In genomic region chr7:2843191-2843685, GRCh38 we compare ENCODE assay signal across 8 cellular contexts. TPM values are rescaled to one million over a fixed set of nuclear protein-coding genes. Genes with fewer than 3 reads are reported as not detected.
A peak's percentile ranks its signal among the peaks of the same experiment; 100 is the strongest.
DNase-seq lines count a peak whose midpoint lies in the region; ATAC-seq and TF ChIP-seq lines count a peak whose summit lies in the region.

No MANE protein-coding gene starts in this region.

- intact Hi-C loops in A673 (cut with micrococcal nuclease; ENCODE audit: unreplicated experiment), result no loop called here

- H3K36me3 ChIP-seq in A673 (ENCODE audit: insufficient read depth, low read length, poor library complexity, severe bottlenecking), result no peaks in the 10 kb centered on the region
- H3K36me3 ChIP-seq in HUES64 (ENCODE audit: insufficient read depth, low read length), result peaks cover 31% of the 10 kb centered on the region
- peaks cover 5% of the 10 kb centered on the region for H3K36me3 ChIP-seq in muscle layer of colon (ENCODE audit: insufficient read depth, low read length)

- H3K4me3 ChIP-seq in A673 (ENCODE audit: low read depth, low read length, poor library complexity, severe bottlenecking) (peak overlapping the region; percentile 56), HUES64 (ENCODE audit: low read length) (peak overlapping the region; percentile 88), choroid plexus epithelial cell (ENCODE audit: low read depth, low read length) (peak overlapping the region; percentile 77), muscle layer of colon (ENCODE audit: low read depth in 1 of 2, low read length in 2 of 2) (peak overlapping the region; percentile 51 to 68)

- WGBS in HUES64, result 50% methylated on average over 15 of the region's 15 CpGs

- POLR2A ChIA-PET in A673 (lab: Charles Lee; ENCODE audit: low non-redundant PET), result no interaction called here

- TF ChIP-seq CTCF in A673 (conservative IDR thresholded peaks at IDR 0.05; ENCODE audit: low read depth, low read length), result no peak
- TF ChIP-seq CTCF in choroid plexus epithelial cell (conservative IDR thresholded peaks at IDR 0.05; ENCODE audit: low read depth, low read length), result no peak

- no peak for ATAC-seq in GM18861 (IDR thresholded peaks at IDR 0.05; ENCODE audit: unreplicated experiment)

- peak overlapping the region; percentile 14 for H3K27ac ChIP-seq in A673 (ENCODE audit: low read depth, low read length, poor library complexity, severe bottlenecking)
- H3K27ac ChIP-seq in HUES64 (ENCODE audit: low read depth, low read length), result no peak overlapping the region
- H3K27ac ChIP-seq in muscle layer of colon (ENCODE audit: low read depth, low read length), result peak overlapping the region; percentile 44

- DNase-seq in A673 (ENCODE audit: low spot score) (no peak), choroid plexus epithelial cell (ENCODE audit: low read depth) (no peak), Kasumi-1 (lab: John Stamatoyannopoulos, UW) (no peak), NCI-H1092 (lab: John Stamatoyannopoulos, UW) (no peak), NCI-H748 treated with DMSO at 0.1 percent for 48 hours (lab: John Stamatoyannopoulos, UW) (no peak)

- peaks cover 8% of the 10 kb centered on the region for H3K4me1 ChIP-seq in A673 (ENCODE audit: insufficient read depth, low read length, poor library complexity, severe bottlenecking)
- peaks cover 12% of the 10 kb centered on the region; the same call in 1 of the 2 replicates for H3K4me1 ChIP-seq in HUES64 (ENCODE audit: insufficient read depth, low read length)
- peaks cover 21% of the 10 kb centered on the region for H3K4me1 ChIP-seq in muscle layer of colon (ENCODE audit: insufficient read depth, low read length)

- H3K9ac ChIP-seq in HUES64 (ENCODE audit: low read depth, low read length) (peak overlapping the region; percentile 81), muscle layer of colon (ENCODE audit: low read length) (no peak overlapping the region)

- CTCF ChIA-PET in A673 (lab: Charles Lee), result no interaction called here

- no peaks in the 10 kb centered on the region for H3K27me3 ChIP-seq in A673 (replicated peaks; ENCODE audit: insufficient read depth, low read depth, low read length, poor library complexity)
- H3K27me3 ChIP-seq in HUES64 (ENCODE audit: insufficient read depth, low read length), result no peaks in the 10 kb centered on the region
- H3K27me3 ChIP-seq in muscle layer of colon (ENCODE audit: control insufficient read depth in 1 of 2, insufficient read depth in 2 of 2, low read length in 2 of 2), result no peaks in the 10 kb centered on the region

- BruUV-seq in A673 (replicated peaks; lab: Mats Ljungman, UMichigan), result no TSS peak

- no peaks in the 10 kb centered on the region for H3K9me3 ChIP-seq in A673 (ENCODE audit: low read depth, low read length, poor library complexity, severe bottlenecking)
- no peaks in the 10 kb centered on the region for H3K9me3 ChIP-seq in HUES64 (ENCODE audit: insufficient read depth, low read depth, low read length)
- no peaks in the 10 kb centered on the region for H3K9me3 ChIP-seq in muscle layer of colon (ENCODE audit: low read length)

RNA-seq across cellular contexts. Expression of gene GNA12, which starts 0.9 kb away (rescaled TPM):
- total RNA-seq in A673 (2021), result 35.5 and 41.2 TPM in 2 replicates
- polyA plus RNA-seq in HUES64 (2013, experiment 1 of 2), result 52.1 TPM
- 49.4 TPM for polyA plus RNA-seq in HUES64 (2013, experiment 2 of 2)
